ENCODE assay signal across 28 cellular contexts in genomic region chr1:4053160-4053748, GRCh38.
"Had no signal": no experiment of that assay in that cellular context is flagged by ENCODE, and none has a peak within 500 bp of the region (broad histone marks: within the 10 kb centered on the region; RNA-seq: fewer than 3 reads in every experiment).

No MANE protein-coding gene starts in this region.

- H3K4me2 ChIP-seq: smooth muscle cell had no signal

- ATAC-seq: left colon; mucosa of descending colon; naive thymus-derived CD4-positive, alpha-beta T cell; pancreas; right lobe of liver; stimulated activated memory B cell treated with anti-CD40 and anti-IgM and Interleukin-4, amounts not matched to agents 10 μg/mL and 1 μg/mL and 100 μg/mL, for 72 hours; stimulated activated naive CD8-positive, alpha-beta T cell treated with anti-CD3 and anti-CD28 coated beads, Interleukin-15, amount 100 ng/mL, for 72 hours had no signal

- H3K36me3 ChIP-seq: left ventricle myocardium inferior, pancreas, prostate gland, right lobe of liver, tibial nerve, upper lobe of left lung, vagina had no signal

- DNase-seq: hippocampal formation; kidney; left colon; left ventricle myocardium inferior; mesendoderm; midbrain; mucosa of descending colon; naive thymus-derived CD4-positive, alpha-beta T cell; nucleus accumbens; retina; right lobe of liver; stimulated activated CD4-positive, alpha-beta T cell treated with anti-CD3 and anti-CD28 coated beads, Interleukin-1b, Interleukin-23, amount 100 ng/mL, for 48 hours; stimulated activated CD4-positive, alpha-beta T cell treated with anti-CD3 and anti-CD28 coated beads, Interleukin-2, amount 100 ng/mL, for 48 hours; stimulated activated CD4-positive, alpha-beta T cell treated with anti-CD3 and anti-CD28 coated beads, Interleukin-4, amount 100 ng/mL, for 4 hours; stimulated activated CD8-positive, alpha-beta memory T cell treated with anti-CD3 and anti-CD28 coated beads, Interleukin-4, amount 100 ng/mL, for 48 hours; stimulated activated naive CD4-positive, alpha-beta T cell treated with Interleukin-2 at 50 U/mL for 16 hours; stimulated activated naive CD8-positive, alpha-beta T cell treated with anti-CD3 and anti-CD28 coated beads, Interleukin-15, amount 100 ng/mL, for 72 hours; substantia nigra; upper lobe of left lung had no signal

- H3K9me3 Mint-ChIP-seq: naive thymus-derived CD4-positive, alpha-beta T cell; natural killer cell treated with Interleukin-12 subunit alpha and Interleukin-12 subunit beta and Interleukin-15 and Interleukin-18, amount 100 ng/mL, for 72 hours; stimulated activated memory B cell treated with anti-CD40 and anti-IgM and Interleukin-4, amounts not matched to agents 10 μg/mL and 1 μg/mL and 100 μg/mL, for 72 hours; stimulated activated naive CD8-positive, alpha-beta T cell treated with anti-CD3 and anti-CD28 coated beads, Interleukin-15, amount 100 ng/mL, for 72 hours had no signal

- H3K4me3 Mint-ChIP-seq: naive thymus-derived CD4-positive, alpha-beta T cell; natural killer cell treated with Interleukin-12 subunit alpha and Interleukin-12 subunit beta and Interleukin-15 and Interleukin-18, amount 100 ng/mL, for 72 hours; stimulated activated memory B cell treated with anti-CD40 and anti-IgM and Interleukin-4, amounts not matched to agents 10 μg/mL and 1 μg/mL and 100 μg/mL, for 72 hours; stimulated activated naive CD8-positive, alpha-beta T cell treated with anti-CD3 and anti-CD28 coated beads, Interleukin-15, amount 100 ng/mL, for 72 hours had no signal

- H3K27ac Mint-ChIP-seq: naive thymus-derived CD4-positive, alpha-beta T cell; natural killer cell treated with Interleukin-12 subunit alpha and Interleukin-12 subunit beta and Interleukin-15 and Interleukin-18, amount 100 ng/mL, for 72 hours; stimulated activated memory B cell treated with anti-CD40 and anti-IgM and Interleukin-4, amounts not matched to agents 10 μg/mL and 1 μg/mL and 100 μg/mL, for 72 hours; stimulated activated naive CD8-positive, alpha-beta T cell treated with anti-CD3 and anti-CD28 coated beads, Interleukin-15, amount 100 ng/mL, for 72 hours had no signal

- H3K4me3 ChIP-seq: left ventricle myocardium inferior, lung, mucosa of descending colon, pancreas, prostate gland, right lobe of liver, smooth muscle cell, tibial nerve, upper lobe of left lung, vagina had no signal

- H3K27me3 ChIP-seq: pancreas, right lobe of liver, tibial nerve, upper lobe of left lung, vagina had no signal

- H3K4me1 Mint-ChIP-seq: naive thymus-derived CD4-positive, alpha-beta T cell; stimulated activated naive CD8-positive, alpha-beta T cell treated with anti-CD3 and anti-CD28 coated beads, Interleukin-15, amount 100 ng/mL, for 72 hours had no signal

- H3K27ac ChIP-seq: left ventricle myocardium inferior, pancreas, prostate gland, right lobe of liver, tibial nerve, upper lobe of left lung, vagina had no signal

- H3K36me3 Mint-ChIP-seq: immature natural killer cell; naive thymus-derived CD4-positive, alpha-beta T cell; natural killer cell treated with Interleukin-12 subunit alpha and Interleukin-12 subunit beta and Interleukin-15 and Interleukin-18, amount 100 ng/mL, for 72 hours; stimulated activated memory B cell treated with anti-CD40 and anti-IgM and Interleukin-4, amounts not matched to agents 10 μg/mL and 1 μg/mL and 100 μg/mL, for 72 hours had no signal

- H3K9me3 ChIP-seq: left ventricle myocardium inferior, mucosa of descending colon, pancreas, prostate gland, right lobe of liver, upper lobe of left lung, vagina had no signal

- H3K4me1 ChIP-seq: left ventricle myocardium inferior, pancreas, prostate gland, right lobe of liver, tibial nerve, upper lobe of left lung, vagina had no signal
